Comparison of ENCODE assay signal across 21 cellular contexts in genomic region chr5:3194141-3194540, GRCh38.
DNase-seq lines count a peak whose midpoint lies in the region; ATAC-seq and TF ChIP-seq lines count a peak whose summit lies in the region.
"Had no signal": no experiment of that assay in that cellular context is flagged by ENCODE, and none has a peak within 500 bp of the region (broad histone marks: within the 10 kb centered on the region; RNA-seq: fewer than 3 reads in every experiment).

No MANE protein-coding gene starts in this region.

- intact Hi-C loops in Panc1 (cut with micrococcal nuclease; ENCODE audit: unreplicated experiment): no loop called here

- H3K9me3 Mint-ChIP-seq in endodermal cell: no peaks in the 10 kb centered on the region

- no peak overlapping the region for H3K4me2 ChIP-seq in SK-N-SH

- 0 out of 2 replicates have a peak, but pooled peaks have one; percentile 6 for TF ChIP-seq CTCF in C4-2B (conservative IDR thresholded peaks at IDR 0.05)
- TF ChIP-seq CTCF in Panc1 (IDR thresholded peaks at IDR 0.05): 0 out of 2 replicates have a peak, but pooled peaks have one; percentile 9
- peak; percentile 24 for TF ChIP-seq CTCF in endodermal cell (conservative IDR thresholded peaks at IDR 0.05)
- TF ChIP-seq CTCF in SK-N-SH (IDR thresholded peaks at IDR 0.05): no peak

- no peaks in the 10 kb centered on the region for H4K20me1 ChIP-seq in SK-N-SH (ENCODE audit: insufficient read depth)

- no peak for ATAC-seq in Panc1
- ATAC-seq: HCT116, K562 had no signal

- no peaks in the 10 kb centered on the region for H3K9me2 ChIP-seq in SK-N-SH

- no peak overlapping the region for H3K9ac ChIP-seq in endodermal cell (ENCODE audit: extremely low read depth, low read length, poor library complexity, severe bottlenecking)
- no peak overlapping the region for H3K9ac ChIP-seq in SK-N-SH
- H3K9ac ChIP-seq: GM23248 had no signal

- H3F3A ChIP-seq in SK-N-SH (replicated peaks; ENCODE audit: insufficient read depth): no peaks in the 10 kb centered on the region

- no peaks in the 10 kb centered on the region for H3K36me3 Mint-ChIP-seq in endodermal cell (ENCODE audit: low read depth)
- H3K36me3 Mint-ChIP-seq: CD14-positive monocyte had no signal

- H3K4me3 ChIP-seq in Panc1 (ENCODE audit: low read depth in 2 of 2, low read length in 2 of 2) (no peak overlapping the region), endodermal cell (ENCODE audit: low read length) (no peak overlapping the region), SK-N-SH (ENCODE audit: low read depth in 2 of 2, low read length in 1 of 2) (no peak overlapping the region)
- H3K4me3 ChIP-seq: GM23248, K562 had no signal

- H3K27ac Mint-ChIP-seq in endodermal cell: no peak overlapping the region
- H3K27ac Mint-ChIP-seq: CD14-positive monocyte had no signal

- DNase-seq in ELF-1 (ENCODE audit: low read depth, low spot score): peak; percentile 23
- no peak for DNase-seq in Panc1 (ENCODE audit: low read depth, low spot score)
- no peak for DNase-seq in endodermal cell
- no peak for DNase-seq in Ammon's horn (ENCODE audit: low spot score)
- DNase-seq in NCI-H2081 (lab: John Stamatoyannopoulos, UW): no peak
- DNase-seq in SK-N-SH: no peak
- DNase-seq in LoVo (ENCODE audit: low spot score): no peak
- DNase-seq: DMS 273 treated with DMSO at 0.1 percent for 48 hours; EL; GM23248; NCI-H1417; NCI-H187; NCI-H2171; NCI-H446 treated with DMSO at 0.1 percent for 48 hours; NK-92 treated with Interleukin-12 subunit alpha and Interleukin-12 subunit beta, amount 100 ng/mL, for 24 hours; SIG-M5; T-helper 2 cell had no signal

- no peak for TF ChIP-seq RAD21 in SK-N-SH (IDR thresholded peaks at IDR 0.05; ENCODE audit: low read length)

- H3K4me1 Mint-ChIP-seq in endodermal cell: peaks cover 25% of the 10 kb centered on the region
- H3K4me1 Mint-ChIP-seq: CD14-positive monocyte had no signal

- no peak overlapping the region for H2AFZ ChIP-seq in SK-N-SH (ENCODE audit: low read depth)
- H2AFZ ChIP-seq: GM23248 had no signal

- H3K9me3 ChIP-seq in Panc1 (ENCODE audit: control insufficient read depth, insufficient read depth, low read depth, low read length) (no peaks in the 10 kb centered on the region), endodermal cell (ENCODE audit: control insufficient read depth, low read length) (no peaks in the 10 kb centered on the region), SK-N-SH (no peaks in the 10 kb centered on the region)

- TF ChIP-seq EP300 in SK-N-SH (IDR thresholded peaks at IDR 0.05; ENCODE audit: borderline replicate concordance in 1 of 2, low read depth in 1 of 2, low read length in 1 of 2): no peak

- in situ Hi-C loops in Panc1 (cut with HindIII; ENCODE audit: low pct_unique_long_range_greater_than_20kb, low sequenced_read_pairs): no loop called here

- peaks cover 24% of the 10 kb centered on the region for H3K27me3 Mint-ChIP-seq in endodermal cell (ENCODE audit: insufficient read depth)

- CTCF ChIA-PET in Panc1 (lab: Charles Lee) (interaction anchor here (0.5 kb wide), 1 partner anchor 74 kb away, joined by 4 read pairs; no protein-coding TSS in a partner anchor), SK-N-SH (lab: Yijun Ruan, JAX) (no interaction called here)

- no peaks in the 10 kb centered on the region for H3K36me3 ChIP-seq in Panc1 (ENCODE audit: control insufficient read depth, insufficient read depth, low read length)
- H3K36me3 ChIP-seq in endodermal cell (ENCODE audit: control insufficient read depth, insufficient read depth, low read length): no peaks in the 10 kb centered on the region
- no peaks in the 10 kb centered on the region for H3K36me3 ChIP-seq in SK-N-SH (replicated peaks in 1 of 2; ENCODE audit: control insufficient read depth in 1 of 2, insufficient read depth in 2 of 2, low read length in 1 of 2)

- BruUV-seq in Panc1 (replicated peaks; lab: Mats Ljungman, UMichigan): no TSS peak

- 76 to 80% methylated on average over 4 to 7 of the region's 7 CpGs for WGBS in endodermal cell (ENCODE audit: insufficient coverage in 1 of 2, insufficient read length in 1 of 2), 2 experiments
- WGBS in SK-N-SH (ENCODE audit: low lambda C conversion rate): 0% methylated on average over 7 of the region's 7 CpGs

- no peaks in the 10 kb centered on the region for H3K79me2 ChIP-seq in SK-N-SH (ENCODE audit: insufficient read depth)

- H3K4me3 Mint-ChIP-seq in endodermal cell: no peak overlapping the region
- H3K4me3 Mint-ChIP-seq: CD14-positive monocyte had no signal

- H3K27ac ChIP-seq in C4-2B (no peak overlapping the region), Panc1 (ENCODE audit: low read length) (no peak overlapping the region), endodermal cell (ENCODE audit: low read depth, low read length) (no peak overlapping the region), SK-N-SH (ENCODE audit: low read depth in 2 of 2, low read length in 1 of 2) (no peak overlapping the region)
- H3K27ac ChIP-seq: GM23248 had no signal

- H3K4me1 ChIP-seq in Panc1 (ENCODE audit: control insufficient read depth, insufficient read depth, low read length) (no peaks in the 10 kb centered on the region), endodermal cell (ENCODE audit: control insufficient read depth, insufficient read depth, low read length) (no peaks in the 10 kb centered on the region), SK-N-SH (ENCODE audit: control insufficient read depth in 1 of 2, insufficient read depth in 2 of 2, low read depth in 1 of 2, low read length in 1 of 2) (no peaks in the 10 kb centered on the region)

- H3K27me3 ChIP-seq in Panc1 (ENCODE audit: control insufficient read depth, insufficient read depth, low read length) (peaks cover 13% of the 10 kb centered on the region), endodermal cell (ENCODE audit: control insufficient read depth, insufficient read depth, low read length, poor library complexity, severe bottlenecking) (peaks cover 13% of the 10 kb centered on the region), SK-N-SH (ENCODE audit: insufficient read depth) (peaks cover 28% of the 10 kb centered on the region; the same call in 1 of the 2 replicates)

- POLR2A ChIA-PET in Panc1 (lab: Charles Lee) (no interaction called here), SK-N-SH (lab: Yijun Ruan, JAX) (no interaction called here)

TF ChIP-seq in SK-N-SH, 30 proteins besides CTCF, POLR2A, EP300 and RAD21:
- TF ChIP-seq USF1 (IDR thresholded peaks at IDR 0.05; ENCODE audit: borderline replicate concordance, low read depth) (no peak), RXRA (IDR thresholded peaks at IDR 0.05; ENCODE audit: borderline replicate concordance, low read depth) (no peak), ZBTB33 (IDR thresholded peaks at IDR 0.05; ENCODE audit: borderline replicate concordance, low read depth) (no peak), RFX5 (IDR thresholded peaks at IDR 0.05; ENCODE audit: low read length) (no peak), RCOR1 (IDR thresholded peaks at IDR 0.05; ENCODE audit: low read length) (no peak), IRF3 (IDR thresholded peaks at IDR 0.05; ENCODE audit: low read depth, low read length) (no peak)
